In genomic region chr11:7578276-7578955, GRCh38 we compare ENCODE assay signal across 9 cellular contexts.
DNase-seq lines count a peak whose midpoint lies in the region; ATAC-seq, FAIRE-seq and TF ChIP-seq lines count a peak whose summit lies in the region.
"Had no signal": no experiment of that assay in that cellular context is flagged by ENCODE, and none has a peak within 500 bp of the region (broad histone marks: within the 10 kb centered on the region; RNA-seq: fewer than 3 reads in every experiment).

No MANE protein-coding gene starts in this region.

- CTCF ChIA-PET in MCF 10A (lab: Yijun Ruan, JAX), result interaction anchor here (0.6 to 14.2 kb wide), 3 partner anchors 26 to 87 kb away, joined by 4 to 488 read pairs (median 4); no protein-coding TSS in a partner anchor

- H3K4me3 Mint-ChIP-seq in MCF 10A (ENCODE audit: unreplicated experiment), result no peak overlapping the region
- H3K4me3 Mint-ChIP-seq: activated B cell treated with CpG ODN at 0.5 μM for 24 hours had no signal

- H3K27ac Mint-ChIP-seq in MCF 10A (ENCODE audit: low read depth, unreplicated experiment), result no peak overlapping the region
- H3K27ac Mint-ChIP-seq: activated B cell treated with CpG ODN at 0.5 μM for 24 hours had no signal

- peaks cover 26 to 34% of the 10 kb centered on the region in 2 donors for H3K4me1 ChIP-seq in breast epithelium
- peaks cover 17% of the 10 kb centered on the region for H3K4me1 ChIP-seq in body of pancreas
- peaks cover 57 to 59% of the 10 kb centered on the region in 2 donors for H3K4me1 ChIP-seq in mucosa of rectum (ENCODE audit: control insufficient read depth in 2 of 2, insufficient read depth in 2 of 2, low read length in 2 of 2)
- H3K4me1 ChIP-seq in upper lobe of left lung, result peaks cover 50 to 66% (median 55%) of the 10 kb centered on the region in 4 donors

- no peak for DNase-seq in breast epithelium (ENCODE audit: low spot score in 2 of 2)
- no peak for DNase-seq in MCF 10A (ENCODE audit: unreplicated experiment)
- no peak for DNase-seq in body of pancreas
- no peak for DNase-seq in upper lobe of left lung
- no peak for DNase-seq in GM12892 (ENCODE audit: insufficient read length)
- DNase-seq in foreskin melanocyte, result no peak
- DNase-seq: activated B cell treated with CpG ODN at 0.5 μM for 24 hours had no signal

- no peaks in the 10 kb centered on the region for H3K9me3 Mint-ChIP-seq in MCF 10A (ENCODE audit: unreplicated experiment)
- H3K9me3 Mint-ChIP-seq: activated B cell treated with CpG ODN at 0.5 μM for 24 hours had no signal

- no peak for FAIRE-seq in GM12892 (lab: Jason Lieb, UNC)

- peaks cover 6% of the 10 kb centered on the region for H3K36me3 Mint-ChIP-seq in MCF 10A (ENCODE audit: insufficient read depth, unreplicated experiment)

- TF ChIP-seq EP300 in upper lobe of left lung (IDR thresholded peaks at IDR 0.05), result no peak

- peak overlapping the region; percentile 76 to 77 for H3K9ac ChIP-seq in mucosa of rectum (ENCODE audit: low read depth in 1 of 2, low read length in 2 of 2)

- H3K9me3 ChIP-seq in breast epithelium (no peaks in the 10 kb centered on the region), body of pancreas (no peaks in the 10 kb centered on the region), mucosa of rectum (ENCODE audit: control insufficient read depth in 2 of 2, low read length in 2 of 2) (no peaks in the 10 kb centered on the region), upper lobe of left lung (no peaks in the 10 kb centered on the region)

- TF ChIP-seq POLR2A in breast epithelium (IDR thresholded peaks at IDR 0.05), result no peak
- no peak for TF ChIP-seq POLR2A in body of pancreas (IDR thresholded peaks at IDR 0.05)
- TF ChIP-seq POLR2A in upper lobe of left lung (IDR thresholded peaks at IDR 0.05), result no peak
- TF ChIP-seq POLR2A in GM12892 (IDR thresholded peaks at IDR 0.05; ENCODE audit: low read depth, low read length), result no peak

- POLR2A ChIA-PET in MCF 10A (lab: Yijun Ruan, JAX), result interaction anchor here (2.0 kb wide), 1 partner anchor 15 kb away, joined by 5 read pairs; no protein-coding TSS in a partner anchor

- peak overlapping the region; percentile 29 to 50 (median 32) for H3K4me3 ChIP-seq in breast epithelium
- H3K4me3 ChIP-seq in body of pancreas, result no peak overlapping the region
- peak overlapping the region; percentile 61 to 73 for H3K4me3 ChIP-seq in mucosa of rectum (ENCODE audit: low read length in 2 of 2)
- H3K4me3 ChIP-seq in upper lobe of left lung, result peak overlapping the region in 3 of 4 donors; percentile 4 to 38 (median 30)

- intact Hi-C loops in breast epithelium (cut with DNase I; ENCODE audit: low total_unique reads), result no loop called here
- intact Hi-C loops in MCF 10A (cut with micrococcal nuclease), result no loop called here
- intact Hi-C loops in body of pancreas (cut with DNase I), result no loop called here

- H3K36me3 ChIP-seq in breast epithelium, result no peaks in the 10 kb centered on the region
- no peaks in the 10 kb centered on the region for H3K36me3 ChIP-seq in body of pancreas (replicated peaks in 1 of 2; ENCODE audit: insufficient read depth in 1 of 2, low read depth in 2 of 2)
- no peaks in the 10 kb centered on the region for H3K36me3 ChIP-seq in mucosa of rectum (ENCODE audit: control insufficient read depth in 2 of 2, insufficient read depth in 2 of 2, low read length in 2 of 2)
- H3K36me3 ChIP-seq in upper lobe of left lung, result no peaks in the 10 kb centered on the region

- TF ChIP-seq CTCF in breast epithelium (IDR thresholded peaks at IDR 0.05) (no peak), MCF 10A (IDR thresholded peaks at IDR 0.05; ENCODE audit: unreplicated experiment) (no peak), body of pancreas (IDR thresholded peaks at IDR 0.05) (no peak), upper lobe of left lung (IDR thresholded peaks at IDR 0.05) (no peak)

- no TSS peak for BruUV-seq in MCF 10A (replicated peaks; lab: Mats Ljungman, UMichigan)

- no peaks in the 10 kb centered on the region for H3K27me3 Mint-ChIP-seq in MCF 10A (ENCODE audit: insufficient read depth, unreplicated experiment)
- H3K27me3 Mint-ChIP-seq: activated B cell treated with CpG ODN at 0.5 μM for 24 hours had no signal

- no peak for ATAC-seq in body of pancreas
- no peak for ATAC-seq in upper lobe of left lung (ENCODE audit: low FRiP score in 2 of 2)
- no peak for ATAC-seq in HG03432 (IDR thresholded peaks at IDR 0.05; ENCODE audit: unreplicated experiment)

- H3K27ac ChIP-seq in breast epithelium (peak overlapping the region; percentile 85 to 91), body of pancreas (peak overlapping the region in 3 of 4 donors; percentile 9 to 37 (median 26)), mucosa of rectum (ENCODE audit: low read depth in 2 of 2, low read length in 2 of 2) (peak overlapping the region; percentile 86 to 96), upper lobe of left lung (peak overlapping the region; percentile 66 to 88 (median 77))

- H3K27me3 ChIP-seq in breast epithelium, result no peaks in the 10 kb centered on the region
- no peaks in the 10 kb centered on the region for H3K27me3 ChIP-seq in body of pancreas
- H3K27me3 ChIP-seq in mucosa of rectum (ENCODE audit: control insufficient read depth in 2 of 2, insufficient read depth in 2 of 2, low read length in 2 of 2), result no peaks in the 10 kb centered on the region
- no peaks in the 10 kb centered on the region for H3K27me3 ChIP-seq in upper lobe of left lung

- peaks cover 54% of the 10 kb centered on the region for H3K4me1 Mint-ChIP-seq in MCF 10A (ENCODE audit: insufficient read depth, unreplicated experiment)

- WGBS in body of pancreas, 2 donors, result 65 to 74% methylated on average over 9 of the region's 9 CpGs
- WGBS in upper lobe of left lung, 2 donors, result 47 to 48% methylated on average over 9 of the region's 9 CpGs

Comparison
In these comparisons a context has a peak if more than half of its experiments do, and no peak if none do; other contexts are left out.
1. H3K27ac ChIP-seq: peak in every context shown above with its lines; median percentile 91 in mucosa of rectum; 88 in breast epithelium; 77 in upper lobe of left lung; 26 in body of pancreas.
2. H3K4me3 ChIP-seq: peak in breast epithelium (3 of 3), mucosa of rectum (2 of 2) and upper lobe of left lung (3 of 4); none in body of pancreas (0 of 2).